2 cellular contexts compared by ENCODE assay signal in genomic region chr2:1283856-1284255, GRCh38.
TF ChIP-seq lines count a peak whose summit lies in the region.

No MANE protein-coding gene starts in this region.

TF ChIP-seq in SK-N-SH, 30 proteins besides CTCF, POLR2A, EP300 and RAD21 (continued from another document):
- no peak for TF ChIP-seq USF1 (IDR thresholded peaks at IDR 0.05; ENCODE audit: borderline replicate concordance, low read depth)
- TF ChIP-seq SIN3A (IDR thresholded peaks at IDR 0.05; ENCODE audit: borderline replicate concordance, low read depth, low read length) = no peak
- no peak for TF ChIP-seq POLR2AphosphoS5 (IDR thresholded peaks at IDR 0.05; ENCODE audit: low read depth, low read length)
- no peak for TF ChIP-seq MXI1 (IDR thresholded peaks at IDR 0.05; ENCODE audit: low read depth, low read length)
- no peak for TF ChIP-seq REST (IDR thresholded peaks at IDR 0.05; ENCODE audit: low read depth, low read length)
- no peak for TF ChIP-seq PBX3 (IDR thresholded peaks at IDR 0.05)
- TF ChIP-seq NFIC (IDR thresholded peaks at IDR 0.05; ENCODE audit: borderline replicate concordance) = no peak
- TF ChIP-seq NRF1 (IDR thresholded peaks at IDR 0.05; ENCODE audit: low read depth, low read length) = no peak
- TF ChIP-seq TEAD4 (IDR thresholded peaks at IDR 0.05; ENCODE audit: borderline replicate concordance, insufficient read depth) = no peak
- TF ChIP-seq YY1 (IDR thresholded peaks at IDR 0.05; ENCODE audit: low read depth) = no peak
- TF ChIP-seq ELF1 (IDR thresholded peaks at IDR 0.05) = no peak
- no peak for TF ChIP-seq GABPA (IDR thresholded peaks at IDR 0.05; ENCODE audit: low read depth)
- no peak for TF ChIP-seq EZH2phosphoT487 (IDR thresholded peaks at IDR 0.05; ENCODE audit: borderline replicate concordance, low read depth)
- TF ChIP-seq JUND (IDR thresholded peaks at IDR 0.05) = no peak
- TF ChIP-seq USF2 (IDR thresholded peaks at IDR 0.05; ENCODE audit: borderline replicate concordance, low read depth, low read length) = no peak

TF ChIP-seq in neural cell, 6 proteins besides CTCF, POLR2A, EP300 and RAD21 (continued from another document):
- no peak for TF ChIP-seq REST (IDR thresholded peaks at IDR 0.05; ENCODE audit: borderline replicate concordance)
- TF ChIP-seq TAF1 (IDR thresholded peaks at IDR 0.05; ENCODE audit: low read depth) = no peak
- no peak for TF ChIP-seq EZH2 (IDR thresholded peaks at IDR 0.05; ENCODE audit: borderline replicate concordance, insufficient read depth, low read length, poor library complexity, severe bottlenecking)
